Comparison of ENCODE assay signal across 1 cellular context in genomic region chr6:163395122-163395521, GRCh38.
TF ChIP-seq lines count a peak whose summit lies in the region.

No MANE protein-coding gene starts in this region.

TF ChIP-seq in K562, 482 proteins besides CTCF, POLR2A, EP300 and RAD21:
- TF ChIP-seq SPI1 (IDR thresholded peaks at IDR 0.05; ENCODE audit: borderline replicate concordance, low read depth, low read length): no peak
- no peak for TF ChIP-seq NR4A1 (CRISPR knock-in tag; IDR thresholded peaks at IDR 0.05)
- no peak for TF ChIP-seq NR4A1 (tag; IDR thresholded peaks at IDR 0.05)
- TF ChIP-seq ZNF316 (IDR thresholded peaks at IDR 0.05): peak; percentile 82
- peak; percentile 57 for TF ChIP-seq C11orf30 (IDR thresholded peaks at IDR 0.05; ENCODE audit: low read depth)
- no peak for TF ChIP-seq JUN (IDR thresholded peaks at IDR 0.05; ENCODE audit: borderline replicate concordance, low read depth, low read length)
- no peak for TF ChIP-seq JUN (CRISPR knock-in tag; IDR thresholded peaks at IDR 0.05; ENCODE audit: borderline replicate concordance)
TF ChIP-seq in K562: peak in this region for 2.
